ENCODE assay signal across 20 cellular contexts in the genomic region with DNA sequence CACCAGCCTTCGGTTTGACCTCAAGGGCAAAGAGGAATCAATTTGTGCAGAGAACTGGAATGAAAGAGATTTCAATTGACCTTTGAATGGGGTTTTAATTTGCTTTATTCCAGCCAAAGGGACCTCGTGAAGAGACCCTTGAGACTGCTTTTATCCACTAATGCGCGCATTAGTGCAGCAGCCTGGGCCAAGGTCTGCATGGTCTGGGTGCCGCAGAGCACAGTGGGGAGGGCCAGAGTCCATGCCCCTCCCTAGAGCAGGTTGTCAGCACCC. TPM values are rescaled to one million over a fixed set of nuclear protein-coding genes. Genes with fewer than 3 reads are reported as not detected.
"Had no signal": no experiment of that assay in that cellular context is flagged by ENCODE, and none has a peak within 500 bp of the region (broad histone marks: within the 10 kb centered on the region; RNA-seq: fewer than 3 reads in every experiment).

No MANE protein-coding gene starts in this region.

- H3K27ac ChIP-seq: esophagus muscularis mucosa, foreskin keratinocyte, left lung, lower lobe of right lung, ovary, sigmoid colon, uterus had no signal

- H3K9me3 ChIP-seq: lower lobe of right lung, mucosa of descending colon, ovary, sigmoid colon, uterus had no signal

- H3K36me3 ChIP-seq: esophagus muscularis mucosa, left lung, lower lobe of right lung, ovary, sigmoid colon, uterus had no signal

- H3K4me3 ChIP-seq: esophagus muscularis mucosa, left lung, lower lobe of right lung, mucosa of descending colon, ovary, sigmoid colon, uterus had no signal

- H3K27me3 ChIP-seq: ovary, uterus had no signal

- H3K4me1 ChIP-seq: esophagus muscularis mucosa, foreskin keratinocyte, left lung, lower lobe of right lung, sigmoid colon, uterus had no signal

- DNase-seq: activated CD4-positive, alpha-beta T cell treated with anti-CD3 and anti-CD28 coated beads for 36 hours; activated CD4-positive, CD25-positive, alpha-beta regulatory T cell; activated CD8-positive, alpha-beta memory T cell treated with anti-CD3 and anti-CD28 coated beads, Interleukin-2, amount 10 ng/mL, durations not matched to agents 7 days and 5 days; activated CD8-positive, alpha-beta T cell treated with anti-CD3 and anti-CD28 coated beads, Interleukin-2, amount 10 ng/mL, durations not matched to agents 7 days and 5 days; activated naive CD8-positive, alpha-beta T cell treated with anti-CD3 and anti-CD28 coated beads, Interleukin-2, amount 50 U/mL, for 24 hours; activated T-cell treated with anti-CD3 and anti-CD28 coated beads, Interleukin-2, amount 50 U/mL, for 48 hours; amygdala; central memory CD4-positive, alpha-beta T cell; foreskin keratinocyte; left lung; lower lobe of right lung; mesendoderm; mucosa of descending colon; ovary; small intestine; stimulated activated CD4-positive, alpha-beta T cell treated with anti-CD3 and anti-CD28 coated beads, Interleukin-4, amount 100 ng/mL, for 24 hours; uterus had no signal

RNA-seq across cellular contexts. Expression of a gene that starts 8.9 kb away (rescaled TPM):
- total RNA-seq: myocyte had no signal
